Comparison of ENCODE assay signal across 12 cellular contexts in genomic region chr10:61795551-61795950, GRCh38.
A peak's percentile ranks its signal among the peaks of the same experiment; 100 is the strongest.
DNase-seq lines count a peak whose midpoint lies in the region; ATAC-seq, FAIRE-seq and TF ChIP-seq lines count a peak whose summit lies in the region.
"Had no signal": no experiment of that assay in that cellular context is flagged by ENCODE, and none has a peak within 500 bp of the region (broad histone marks: within the 10 kb centered on the region; RNA-seq: fewer than 3 reads in every experiment).

No MANE protein-coding gene starts in this region.

- no peaks in the 10 kb centered on the region for H4K20me1 ChIP-seq in GM12878 (ENCODE audit: control insufficient read depth, insufficient read depth)

- no TSS peak for BruUV-seq in GM12878 (replicated peaks; lab: Mats Ljungman, UMichigan)

- WGBS in GM12878 (ENCODE audit: insufficient coverage, insufficient replicate concordance, low lambda C conversion rate, missing lambda C conversion rate), result 59% methylated on average over 3 of the region's 3 CpGs

- no peak overlapping the region for H3K27ac Mint-ChIP-seq in activated CD8-positive, alpha-beta T cell treated with anti-CD3 and anti-CD28 coated beads for 36 hours
- no peak overlapping the region for H3K27ac Mint-ChIP-seq in activated CD8-positive, alpha-beta T cell treated with anti-CD3 and anti-CD28 coated beads, Interleukin-2, amount 10 ng/mL, durations not matched to agents 7 days and 5 days
- H3K27ac Mint-ChIP-seq in stimulated activated memory B cell treated with anti-CD40 and anti-IgM and Interleukin-4, amounts not matched to agents 10 μg/mL and 1 μg/mL and 100 μg/mL, for 72 hours, result no peak overlapping the region
- H3K27ac Mint-ChIP-seq in activated naive CD4-positive, alpha-beta T cell treated with anti-CD3 and anti-CD28 coated beads, Interleukin-2, amount 50 U/mL, for 72 hours, result no peak overlapping the region

- H3K27ac ChIP-seq in GM12878 (ENCODE audit: control insufficient read depth, insufficient read depth), result no peak overlapping the region
- H3K27ac ChIP-seq: sigmoid colon, uterus had no signal

- H3K36me3 Mint-ChIP-seq in activated CD8-positive, alpha-beta T cell treated with anti-CD3 and anti-CD28 coated beads for 36 hours (ENCODE audit: low read depth), result no peaks in the 10 kb centered on the region
- no peaks in the 10 kb centered on the region for H3K36me3 Mint-ChIP-seq in activated CD8-positive, alpha-beta T cell treated with anti-CD3 and anti-CD28 coated beads, Interleukin-2, amount 10 ng/mL, durations not matched to agents 7 days and 5 days (ENCODE audit: low read depth)
- no peaks in the 10 kb centered on the region for H3K36me3 Mint-ChIP-seq in stimulated activated memory B cell treated with anti-CD40 and anti-IgM and Interleukin-4, amounts not matched to agents 10 μg/mL and 1 μg/mL and 100 μg/mL, for 72 hours
- H3K36me3 Mint-ChIP-seq in activated naive CD4-positive, alpha-beta T cell treated with anti-CD3 and anti-CD28 coated beads, Interleukin-2, amount 50 U/mL, for 72 hours, result no peaks in the 10 kb centered on the region

- CTCF ChIA-PET in activated CD8-positive, alpha-beta T cell treated with anti-CD3 and anti-CD28 coated beads for 36 hours (lab: Charles Lee), result interaction anchor here (1.5 kb wide), 1 partner anchor 12 kb away, joined by 3 read pairs; no protein-coding TSS in a partner anchor
- CTCF ChIA-PET in activated CD8-positive, alpha-beta T cell treated with anti-CD3 and anti-CD28 coated beads, Interleukin-2, amount 10 ng/mL, durations not matched to agents 7 days and 5 days (lab: Charles Lee), result no interaction called here
- CTCF ChIA-PET in GM12878 (lab: Yijun Ruan, JAX), result no interaction called here

- no peaks in the 10 kb centered on the region for H3K9me3 Mint-ChIP-seq in activated CD8-positive, alpha-beta T cell treated with anti-CD3 and anti-CD28 coated beads for 36 hours
- no peaks in the 10 kb centered on the region for H3K9me3 Mint-ChIP-seq in activated CD8-positive, alpha-beta T cell treated with anti-CD3 and anti-CD28 coated beads, Interleukin-2, amount 10 ng/mL, durations not matched to agents 7 days and 5 days (ENCODE audit: insufficient read depth)
- no peaks in the 10 kb centered on the region for H3K9me3 Mint-ChIP-seq in stimulated activated memory B cell treated with anti-CD40 and anti-IgM and Interleukin-4, amounts not matched to agents 10 μg/mL and 1 μg/mL and 100 μg/mL, for 72 hours
- no peaks in the 10 kb centered on the region for H3K9me3 Mint-ChIP-seq in activated naive CD4-positive, alpha-beta T cell treated with anti-CD3 and anti-CD28 coated beads, Interleukin-2, amount 50 U/mL, for 72 hours

- no peak overlapping the region for H3K4me3 ChIP-seq in GM12878
- H3K4me3 ChIP-seq: sigmoid colon, uterus had no signal

- POLR2A ChIA-PET in activated CD8-positive, alpha-beta T cell treated with anti-CD3 and anti-CD28 coated beads for 36 hours (lab: Charles Lee), result no interaction called here
- POLR2A ChIA-PET in activated CD8-positive, alpha-beta T cell treated with anti-CD3 and anti-CD28 coated beads, Interleukin-2, amount 10 ng/mL, durations not matched to agents 7 days and 5 days (lab: Charles Lee), result no interaction called here
- POLR2A ChIA-PET in GM12878 (lab: Charles Lee), result no interaction called here

- H3K4me1 ChIP-seq in GM12878 (ENCODE audit: control insufficient read depth, insufficient read depth, low read length), result no peaks in the 10 kb centered on the region
- H3K4me1 ChIP-seq: uterus had no signal

- FAIRE-seq in GM12878 (lab: Jason Lieb, UNC), result no peak

- H3K4me1 Mint-ChIP-seq in activated CD8-positive, alpha-beta T cell treated with anti-CD3 and anti-CD28 coated beads for 36 hours (ENCODE audit: low read depth), result no peaks in the 10 kb centered on the region
- H3K4me1 Mint-ChIP-seq in activated CD8-positive, alpha-beta T cell treated with anti-CD3 and anti-CD28 coated beads, Interleukin-2, amount 10 ng/mL, durations not matched to agents 7 days and 5 days (ENCODE audit: low read depth), result peaks cover 2% of the 10 kb centered on the region
- no peaks in the 10 kb centered on the region for H3K4me1 Mint-ChIP-seq in stimulated activated memory B cell treated with anti-CD40 and anti-IgM and Interleukin-4, amounts not matched to agents 10 μg/mL and 1 μg/mL and 100 μg/mL, for 72 hours

- H3K79me2 ChIP-seq in GM12878 (ENCODE audit: control insufficient read depth, insufficient read depth, low read length), result no peaks in the 10 kb centered on the region

- no peak for TF ChIP-seq RAD21 in GM12878 (IDR thresholded peaks at IDR 0.05; ENCODE audit: insufficient read depth, low read depth, low read length)

- no peaks in the 10 kb centered on the region for H3K27me3 Mint-ChIP-seq in activated CD8-positive, alpha-beta T cell treated with anti-CD3 and anti-CD28 coated beads for 36 hours
- no peaks in the 10 kb centered on the region for H3K27me3 Mint-ChIP-seq in activated CD8-positive, alpha-beta T cell treated with anti-CD3 and anti-CD28 coated beads, Interleukin-2, amount 10 ng/mL, durations not matched to agents 7 days and 5 days (ENCODE audit: low read depth)
- no peaks in the 10 kb centered on the region for H3K27me3 Mint-ChIP-seq in stimulated activated memory B cell treated with anti-CD40 and anti-IgM and Interleukin-4, amounts not matched to agents 10 μg/mL and 1 μg/mL and 100 μg/mL, for 72 hours

- no peak overlapping the region for H2AFZ ChIP-seq in GM12878 (ENCODE audit: control insufficient read depth, low read depth, low read length)

- no peak overlapping the region for H3K9ac ChIP-seq in GM12878 (ENCODE audit: control insufficient read depth, insufficient read depth, low read length)

- SMC1A ChIA-PET in GM12878 (lab: Charles Lee; ENCODE audit: uncharacterized antibody, unreplicated experiment), result no interaction called here

- no peak overlapping the region for H3K4me2 ChIP-seq in GM12878 (ENCODE audit: control insufficient read depth, insufficient read depth)

- no peaks in the 10 kb centered on the region for H3K9me3 ChIP-seq in GM12878 (replicated peaks; ENCODE audit: control insufficient read depth, insufficient read depth, low read length)
- H3K9me3 ChIP-seq: sigmoid colon, uterus had no signal

- no peaks in the 10 kb centered on the region for H3K27me3 ChIP-seq in GM12878 (replicated peaks in 1 of 2; ENCODE audit: control insufficient read depth in 2 of 2, insufficient read depth in 2 of 2, low read length in 1 of 2)
- H3K27me3 ChIP-seq: sigmoid colon, uterus had no signal

- TF ChIP-seq CTCF in activated CD8-positive, alpha-beta T cell treated with anti-CD3 and anti-CD28 coated beads for 36 hours (IDR thresholded peaks at IDR 0.05), result peak; percentile 29
- TF ChIP-seq CTCF in GM12878 (IDR thresholded peaks at IDR 0.05 in 2 of 3, conservative IDR thresholded peaks at IDR 0.05 in 1 of 3; ENCODE audit: control insufficient read depth in 2 of 3, extremely low read depth in 1 of 3, insufficient read depth in 1 of 3, low read depth in 3 of 3, low read length in 3 of 3) (peak in 1 of 3 experiments; percentile 21; a peak in 1 of 6 replicates), GM13976 (IDR thresholded peaks at IDR 0.05; ENCODE audit: borderline replicate concordance, control extremely low read depth, extremely low read depth, insufficient read depth, missing control alignments) (no peak)

- TF ChIP-seq EP300 in GM12878 (IDR thresholded peaks at IDR 0.05; ENCODE audit: borderline replicate concordance in 1 of 2, control insufficient read depth in 1 of 2, low read depth in 2 of 2, low read length in 2 of 2), result no peak

- DNase-seq in activated CD8-positive, alpha-beta T cell treated with anti-CD3 and anti-CD28 coated beads for 36 hours, result no peak
- DNase-seq in activated CD8-positive, alpha-beta T cell treated with anti-CD3 and anti-CD28 coated beads, Interleukin-2, amount 10 ng/mL, durations not matched to agents 7 days and 5 days, result no peak
- DNase-seq in GM12878 (ENCODE audit: low read depth, low spot score) (no peak), GM13976 (ENCODE audit: low spot score) (no peak), DMS79 (lab: John Stamatoyannopoulos, UW) (no peak)
- DNase-seq in activated naive CD4-positive, alpha-beta T cell treated with anti-CD3 and anti-CD28 coated beads, Interleukin-2, amount 50 U/mL, for 72 hours (ENCODE audit: low spot score in 2 of 2), result no peak
- DNase-seq: activated CD8-positive, alpha-beta memory T cell treated with anti-CD3 and anti-CD28 coated beads for 24 hours; NCI-H526; sigmoid colon; uterus had no signal

- RAD21 ChIA-PET in GM12878 (lab: Charles Lee; ENCODE audit: unreplicated experiment), result no interaction called here

- H3K4me3 Mint-ChIP-seq in activated CD8-positive, alpha-beta T cell treated with anti-CD3 and anti-CD28 coated beads for 36 hours, result no peak overlapping the region
- no peak overlapping the region for H3K4me3 Mint-ChIP-seq in activated CD8-positive, alpha-beta T cell treated with anti-CD3 and anti-CD28 coated beads, Interleukin-2, amount 10 ng/mL, durations not matched to agents 7 days and 5 days
- no peak overlapping the region for H3K4me3 Mint-ChIP-seq in stimulated activated memory B cell treated with anti-CD40 and anti-IgM and Interleukin-4, amounts not matched to agents 10 μg/mL and 1 μg/mL and 100 μg/mL, for 72 hours

- no peak for TF ChIP-seq POLR2A in GM12878 (IDR thresholded peaks at IDR 0.05; ENCODE audit: low read depth, low read length)

- ATAC-seq in activated CD8-positive, alpha-beta T cell treated with anti-CD3 and anti-CD28 coated beads for 36 hours, result no peak
- no peak for ATAC-seq in activated CD8-positive, alpha-beta T cell treated with anti-CD3 and anti-CD28 coated beads, Interleukin-2, amount 10 ng/mL, durations not matched to agents 7 days and 5 days
- ATAC-seq in HG03342 (IDR thresholded peaks at IDR 0.05; ENCODE audit: unreplicated experiment), result peak; percentile 56
- ATAC-seq in GM12878, result peak; percentile 63
- peak; percentile 16 for ATAC-seq in stimulated activated memory B cell treated with anti-CD40 and anti-IgM and Interleukin-4, amounts not matched to agents 10 μg/mL and 1 μg/mL and 100 μg/mL, for 72 hours
- no peak for ATAC-seq in activated naive CD4-positive, alpha-beta T cell treated with anti-CD3 and anti-CD28 coated beads, Interleukin-2, amount 50 U/mL, for 72 hours

- intact Hi-C loops in activated CD8-positive, alpha-beta T cell treated with anti-CD3 and anti-CD28 coated beads for 36 hours (cut with micrococcal nuclease), result no loop called here
- intact Hi-C loops in GM12878 (cut with micrococcal nuclease; ENCODE audit: unreplicated experiment), result no loop called here

- in situ Hi-C loops in GM12878 (cut with MboI) (no loop called here), GM13976 (cut with MboI; ENCODE audit: low sequenced_read_pairs, unreplicated experiment) (no loop called here)

- H3K36me3 ChIP-seq in GM12878 (ENCODE audit: control insufficient read depth in 2 of 2, insufficient read depth in 2 of 2, low read length in 1 of 2), result no peaks in the 10 kb centered on the region
- H3K36me3 ChIP-seq: sigmoid colon, uterus had no signal

Comparison
In these comparisons a context has a peak if more than half of its experiments do, and no peak if none do; other contexts are left out.
1. ATAC-seq: peak in HG03342 (single experiment), GM12878 (single experiment) and stimulated activated memory B cell treated with anti-CD40 and anti-IgM and Interleukin-4, amounts not matched to agents 10 μg/mL and 1 μg/mL and 100 μg/mL, for 72 hours (single experiment); none in activated CD8-positive, alpha-beta T cell treated with anti-CD3 and anti-CD28 coated beads for 36 hours (single experiment), activated CD8-positive, alpha-beta T cell treated with anti-CD3 and anti-CD28 coated beads, Interleukin-2, amount 10 ng/mL, durations not matched to agents 7 days and 5 days (single experiment) and activated naive CD4-positive, alpha-beta T cell treated with anti-CD3 and anti-CD28 coated beads, Interleukin-2, amount 50 U/mL, for 72 hours (0 of 2).